ENCODE assay signal across 8 cellular contexts in the genomic region with DNA sequence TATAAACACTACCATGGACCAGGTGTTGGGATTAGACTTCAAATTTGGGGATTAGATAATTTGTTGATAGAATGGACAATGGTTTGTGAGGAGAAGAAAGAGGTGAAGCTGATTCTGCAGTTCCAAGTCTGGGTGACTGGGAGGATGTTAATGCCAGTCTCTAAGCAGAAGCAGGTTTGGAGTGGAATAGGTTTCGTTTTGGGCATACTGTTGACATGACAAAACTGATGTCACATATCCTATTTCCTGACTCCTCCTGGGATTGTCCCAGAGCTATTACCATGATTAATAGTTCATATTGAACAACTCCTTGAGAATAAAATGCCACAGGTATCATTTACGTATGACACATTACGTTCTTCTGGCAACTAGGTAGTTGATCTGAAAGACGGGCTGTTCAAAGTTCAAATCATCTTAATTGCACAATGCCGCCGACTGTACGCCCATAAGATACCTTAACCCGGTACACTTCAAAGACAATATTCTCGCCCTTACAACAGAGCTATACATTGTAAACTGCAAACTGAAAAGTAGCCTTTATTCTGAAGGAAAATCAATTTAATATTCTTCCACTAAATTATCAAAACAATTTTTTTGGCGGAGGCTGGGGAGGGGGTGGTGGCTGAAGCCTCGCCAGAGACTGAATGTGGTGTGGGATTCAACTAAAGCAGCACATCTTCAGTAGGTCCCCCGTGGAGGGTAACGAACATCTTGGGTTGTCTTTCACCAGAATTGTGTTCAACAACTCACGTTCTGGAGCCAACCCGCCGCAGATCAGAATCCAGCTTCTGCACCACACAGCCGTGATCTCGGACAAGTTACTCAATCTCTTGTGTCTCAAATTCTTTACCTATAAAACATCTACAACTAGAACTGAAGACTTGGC. TPM values are rescaled to one million over a fixed set of nuclear protein-coding genes. Genes with fewer than 3 reads are reported as not detected.
DNase-seq lines count a peak whose midpoint lies in the region; ATAC-seq and TF ChIP-seq lines count a peak whose summit lies in the region.

No MANE protein-coding gene starts in this region.

- peaks cover 11% of the 10 kb centered on the region for H3K36me3 Mint-ChIP-seq in activated CD4-positive, alpha-beta T cell treated with anti-CD3 and anti-CD28 coated beads, Interleukin-2, amount 10 ng/mL, durations not matched to agents 7 days and 5 days (ENCODE audit: low read depth)
- H3K36me3 Mint-ChIP-seq in stimulated activated memory B cell treated with anti-CD40 and anti-IgM and Interleukin-4, amounts not matched to agents 10 μg/mL and 1 μg/mL and 100 μg/mL, for 72 hours = peaks cover 4% of the 10 kb centered on the region

- no peaks in the 10 kb centered on the region for H3K9me3 ChIP-seq in hepatocyte (ENCODE audit: low read depth)

- peaks cover 26% of the 10 kb centered on the region for H4K20me1 ChIP-seq in hepatocyte (ENCODE audit: insufficient read depth, poor library complexity, severe bottlenecking)

- no peak for DNase-seq in activated CD4-positive, alpha-beta T cell treated with anti-CD3 and anti-CD28 coated beads, Interleukin-2, amount 10 ng/mL, durations not matched to agents 7 days and 5 days
- no peak for DNase-seq in activated CD4-positive, alpha-beta T cell treated with anti-CD3 and anti-CD28 coated beads, Interleukin-2, amount 50 U/mL, for 48 hours
- DNase-seq in hepatocyte (ENCODE audit: low spot score) (peak; percentile 10), foreskin melanocyte (no peak)

- TF ChIP-seq CTCF in WI38 (IDR thresholded peaks at IDR 0.05; ENCODE audit: low read depth, low read length) (no peak), hepatocyte (IDR thresholded peaks at IDR 0.05; ENCODE audit: poor library complexity) (no peak)

- POLR2A ChIA-PET in activated CD4-positive, alpha-beta T cell treated with anti-CD3 and anti-CD28 coated beads, Interleukin-2, amount 10 ng/mL, durations not matched to agents 7 days and 5 days (lab: Charles Lee) = no interaction called here

- H3K4me2 ChIP-seq in hepatocyte = peak overlapping the region; percentile 72

- H3K27ac Mint-ChIP-seq in activated CD4-positive, alpha-beta T cell treated with anti-CD3 and anti-CD28 coated beads, Interleukin-2, amount 10 ng/mL, durations not matched to agents 7 days and 5 days = peak overlapping the region; percentile 99
- peak overlapping the region; percentile 85 for H3K27ac Mint-ChIP-seq in stimulated activated memory B cell treated with anti-CD40 and anti-IgM and Interleukin-4, amounts not matched to agents 10 μg/mL and 1 μg/mL and 100 μg/mL, for 72 hours

- no peaks in the 10 kb centered on the region for H3K9me2 ChIP-seq in hepatocyte (replicated peaks; ENCODE audit: insufficient read depth)

- H3K9me3 Mint-ChIP-seq in activated CD4-positive, alpha-beta T cell treated with anti-CD3 and anti-CD28 coated beads, Interleukin-2, amount 10 ng/mL, durations not matched to agents 7 days and 5 days = no peaks in the 10 kb centered on the region
- no peaks in the 10 kb centered on the region for H3K9me3 Mint-ChIP-seq in stimulated activated memory B cell treated with anti-CD40 and anti-IgM and Interleukin-4, amounts not matched to agents 10 μg/mL and 1 μg/mL and 100 μg/mL, for 72 hours

- no peak for ATAC-seq in stimulated activated memory B cell treated with anti-CD40 and anti-IgM and Interleukin-4, amounts not matched to agents 10 μg/mL and 1 μg/mL and 100 μg/mL, for 72 hours
- ATAC-seq in HG02840 (IDR thresholded peaks at IDR 0.05; ENCODE audit: low FRiP score, unreplicated experiment) (no peak), HG03521 (IDR thresholded peaks at IDR 0.05; ENCODE audit: unreplicated experiment) (no peak)

- H3K4me3 Mint-ChIP-seq in activated CD4-positive, alpha-beta T cell treated with anti-CD3 and anti-CD28 coated beads, Interleukin-2, amount 10 ng/mL, durations not matched to agents 7 days and 5 days = peak overlapping the region; percentile 98
- peak overlapping the region; percentile 82 for H3K4me3 Mint-ChIP-seq in stimulated activated memory B cell treated with anti-CD40 and anti-IgM and Interleukin-4, amounts not matched to agents 10 μg/mL and 1 μg/mL and 100 μg/mL, for 72 hours

- CTCF ChIA-PET in activated CD4-positive, alpha-beta T cell treated with anti-CD3 and anti-CD28 coated beads, Interleukin-2, amount 10 ng/mL, durations not matched to agents 7 days and 5 days (lab: Charles Lee) = interaction anchor here (0.8 to 1.3 kb wide), 2 partner anchors 8 to 20 kb away, joined by 3 to 4 read pairs; no protein-coding TSS in a partner anchor

- H3K79me2 ChIP-seq in hepatocyte = peaks cover 33% of the 10 kb centered on the region

- no peaks in the 10 kb centered on the region for H3K27me3 ChIP-seq in hepatocyte

- H2AFZ ChIP-seq in hepatocyte = peak overlapping the region; percentile 79

- H3K4me1 Mint-ChIP-seq in activated CD4-positive, alpha-beta T cell treated with anti-CD3 and anti-CD28 coated beads, Interleukin-2, amount 10 ng/mL, durations not matched to agents 7 days and 5 days = peaks cover 37% of the 10 kb centered on the region
- peaks cover 24% of the 10 kb centered on the region for H3K4me1 Mint-ChIP-seq in stimulated activated memory B cell treated with anti-CD40 and anti-IgM and Interleukin-4, amounts not matched to agents 10 μg/mL and 1 μg/mL and 100 μg/mL, for 72 hours

- peaks cover 11% of the 10 kb centered on the region for H3K4me1 ChIP-seq in hepatocyte (ENCODE audit: insufficient read depth)

- no peaks in the 10 kb centered on the region for H3K27me3 Mint-ChIP-seq in activated CD4-positive, alpha-beta T cell treated with anti-CD3 and anti-CD28 coated beads, Interleukin-2, amount 10 ng/mL, durations not matched to agents 7 days and 5 days
- no peaks in the 10 kb centered on the region for H3K27me3 Mint-ChIP-seq in stimulated activated memory B cell treated with anti-CD40 and anti-IgM and Interleukin-4, amounts not matched to agents 10 μg/mL and 1 μg/mL and 100 μg/mL, for 72 hours

- H3K27ac ChIP-seq in hepatocyte = peak overlapping the region; percentile 99

- peak overlapping the region; percentile 95; the same call in 1 of the 2 replicates for H3K4me3 ChIP-seq in WI38 (ENCODE audit: low read depth, low read length)
- peak overlapping the region; percentile 43 for H3K4me3 ChIP-seq in hepatocyte

- WGBS in hepatocyte (ENCODE audit: low lambda C conversion rate, missing lambda C conversion rate) = 92% methylated on average over 18 of the region's 18 CpGs

- H3K36me3 ChIP-seq in hepatocyte (replicated peaks; ENCODE audit: insufficient read depth, low read depth) = no peaks in the 10 kb centered on the region

RNA-seq across cellular contexts. Expression of a gene that starts 1.2 kb away (rescaled TPM):
- 10 to 100 TPM; 43.5 to 48.0 TPM for total RNA-seq in activated CD4-positive, alpha-beta T cell treated with anti-CD3 and anti-CD28 coated beads, Interleukin-2, amount 10 ng/mL, durations not matched to agents 7 days and 5 days
- total RNA-seq in hepatocyte = 72.2 and 87.2 TPM in 2 replicates
- 76.1 and 78.3 TPM in 2 replicates for polyA plus RNA-seq in hepatocyte

RNA-seq across cellular contexts. Expression of a gene that starts 11.6 kb away (rescaled TPM):
- total RNA-seq in activated CD4-positive, alpha-beta T cell treated with anti-CD3 and anti-CD28 coated beads, Interleukin-2, amount 10 ng/mL, durations not matched to agents 7 days and 5 days = 1 to 10 TPM in 1 of 2 experiments, under 1 TPM in 1; 0.33 to 1.1 TPM
- total RNA-seq in hepatocyte = 0.64 and 0.70 TPM in 2 replicates
- polyA plus RNA-seq in hepatocyte = not detected in 2 replicates
